8 cellular contexts compared by ENCODE assay signal in the genomic region with DNA sequence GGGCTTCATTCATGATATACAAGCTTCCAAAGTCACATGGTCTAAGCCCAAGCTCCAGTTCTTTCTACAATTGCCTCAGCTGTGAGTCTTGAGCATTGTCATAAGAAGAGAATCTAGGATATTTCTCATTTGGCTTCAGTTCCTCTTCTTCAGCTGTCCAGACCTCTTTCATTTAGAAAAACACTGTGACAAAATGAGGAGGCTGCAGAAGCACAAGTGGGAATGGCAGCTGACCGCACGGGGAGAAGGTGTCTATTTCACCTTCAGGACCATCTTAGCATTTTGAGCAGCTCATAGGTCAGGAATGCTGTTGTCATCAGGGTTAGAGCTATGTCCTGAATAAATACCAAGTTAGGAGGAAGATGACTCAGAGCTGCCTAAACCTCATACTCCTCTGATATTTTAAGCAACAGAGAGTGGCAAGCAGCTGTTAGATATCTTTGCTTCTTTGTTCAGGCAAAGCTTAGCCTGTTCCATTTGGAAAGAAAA.
A peak's percentile ranks its signal among the peaks of the same experiment; 100 is the strongest.
DNase-seq lines count a peak whose midpoint lies in the region; ATAC-seq, FAIRE-seq and TF ChIP-seq lines count a peak whose summit lies in the region.

No MANE protein-coding gene starts in this region.

- intact Hi-C loops in GM12878 (cut with micrococcal nuclease; ENCODE audit: unreplicated experiment): loop anchor here (2.0 kb wide), 1 partner anchor 390 kb away; the partner anchor contains the start of gene CITED2

- TF ChIP-seq POLR2A in NB4 (IDR thresholded peaks at IDR 0.05; ENCODE audit: extremely low read depth, insufficient read length) (no peak), GM12878 (IDR thresholded peaks at IDR 0.05; ENCODE audit: low read depth, low read length) (no peak)

- DNase-seq in NB4 (ENCODE audit: low read depth) (peak; percentile 88), GM12878 (ENCODE audit: low read depth, low spot score) (peak; percentile 66), inferior parietal cortex (ENCODE audit: extremely low spot score) (peak; percentile 76), DMS79 treated with DMSO at 0.1 percent for 48 hours (lab: John Stamatoyannopoulos, UW) (no peak)
- DNase-seq in activated effector memory CD4-positive, alpha-beta T cell treated with anti-CD3 and anti-CD28 coated beads, Interleukin-2, amount 50 U/mL, for 16 hours: no peak

- ATAC-seq in GM18519 (IDR thresholded peaks at IDR 0.05; ENCODE audit: low FRiP score, unreplicated experiment) (peak; percentile 89), HG02642 (IDR thresholded peaks at IDR 0.05; ENCODE audit: poor library complexity, unreplicated experiment) (peak; percentile 89), GM12878 (peak; percentile 84)

- H3K9ac ChIP-seq in GM12878 (ENCODE audit: control insufficient read depth, insufficient read depth, low read length): no peak overlapping the region

- TF ChIP-seq EP300 in GM12878 (IDR thresholded peaks at IDR 0.05; ENCODE audit: borderline replicate concordance in 1 of 2, control insufficient read depth in 1 of 2, low read depth in 2 of 2, low read length in 2 of 2): peak in 1 of 2 experiments; percentile 41; a peak in 1 of 4 replicates

- CTCF ChIA-PET in GM12878 (lab: Yijun Ruan, JAX): interaction anchor here (0.6 to 0.8 kb wide), 2 partner anchors 77 to 1143 kb away, joined by 3 read pairs; no protein-coding TSS in a partner anchor

- no TSS peak for BruUV-seq in GM12878 (replicated peaks; lab: Mats Ljungman, UMichigan)

- FAIRE-seq in GM12878 (lab: Jason Lieb, UNC): peak; percentile 89

- H3K9me3 ChIP-seq in GM12878 (replicated peaks; ENCODE audit: control insufficient read depth, insufficient read depth, low read length): no peaks in the 10 kb centered on the region

- no peaks in the 10 kb centered on the region for H3K27me3 ChIP-seq in GM12878 (replicated peaks in 1 of 2; ENCODE audit: control insufficient read depth in 2 of 2, insufficient read depth in 2 of 2, low read length in 1 of 2)

- POLR2A ChIA-PET in GM12878 (lab: Charles Lee): interaction anchor here (0.5 to 0.9 kb wide), 3 partner anchors 12 to 811 kb away, joined by 3 to 5 read pairs (median 3); partner anchors contain the start of gene CITED2

- peaks cover 45% of the 10 kb centered on the region for H3K4me1 Mint-ChIP-seq in stimulated activated naive CD8-positive, alpha-beta T cell treated with anti-CD3 and anti-CD28 coated beads, Interleukin-15, Interleukin-2, amounts not matched to agents 100 ng/mL and 50 ng/mL, for 24 hours (ENCODE audit: low read depth)

- RAD21 ChIA-PET in GM12878 (lab: Charles Lee; ENCODE audit: unreplicated experiment): interaction anchor here (0.6 to 1.9 kb wide), 12 partner anchors 37 to 1173 kb away, joined by 3 to 10 read pairs (median 3); partner anchors contain the start of gene CITED2

- SMC1A ChIA-PET in GM12878 (lab: Charles Lee; ENCODE audit: uncharacterized antibody, unreplicated experiment): interaction anchor here (0.8 to 2.6 kb wide), 17 partner anchors 8 to 400 kb away, joined by 3 to 13 read pairs (median 5); partner anchors contain the start of gene CITED2

- peak overlapping the region; percentile 73 for H2AFZ ChIP-seq in GM12878 (ENCODE audit: control insufficient read depth, low read depth, low read length)

- H3K36me3 ChIP-seq in GM12878 (ENCODE audit: control insufficient read depth in 2 of 2, insufficient read depth in 2 of 2, low read length in 1 of 2): no peaks in the 10 kb centered on the region

- H3K27ac Mint-ChIP-seq in stimulated activated naive CD8-positive, alpha-beta T cell treated with anti-CD3 and anti-CD28 coated beads, Interleukin-15, Interleukin-2, amounts not matched to agents 100 ng/mL and 50 ng/mL, for 24 hours: peak overlapping the region; percentile 77

- TF ChIP-seq RAD21 in GM12878 (IDR thresholded peaks at IDR 0.05; ENCODE audit: insufficient read depth, low read depth, low read length): no peak

- no peak overlapping the region for H3K4me3 ChIP-seq in NB4 (ENCODE audit: low read depth, low read length)
- H3K4me3 ChIP-seq in GM12878: no peak overlapping the region

- H3K27ac ChIP-seq in GM12878 (ENCODE audit: control insufficient read depth, insufficient read depth): peak overlapping the region; percentile 35

- no peaks in the 10 kb centered on the region for H3K79me2 ChIP-seq in GM12878 (ENCODE audit: control insufficient read depth, insufficient read depth, low read length)

- no peaks in the 10 kb centered on the region for H4K20me1 ChIP-seq in GM12878 (ENCODE audit: control insufficient read depth, insufficient read depth)

- peaks cover 3% of the 10 kb centered on the region for H3K9me3 Mint-ChIP-seq in stimulated activated naive CD8-positive, alpha-beta T cell treated with anti-CD3 and anti-CD28 coated beads, Interleukin-15, Interleukin-2, amounts not matched to agents 100 ng/mL and 50 ng/mL, for 24 hours

- no peaks in the 10 kb centered on the region for H3K27me3 Mint-ChIP-seq in stimulated activated naive CD8-positive, alpha-beta T cell treated with anti-CD3 and anti-CD28 coated beads, Interleukin-15, Interleukin-2, amounts not matched to agents 100 ng/mL and 50 ng/mL, for 24 hours

- peaks cover 9% of the 10 kb centered on the region; the same call in 1 of the 2 replicates for H3K4me1 ChIP-seq in GM12878 (ENCODE audit: control insufficient read depth, insufficient read depth, low read length)

- H3K4me2 ChIP-seq in GM12878 (ENCODE audit: control insufficient read depth, insufficient read depth): peak overlapping the region; percentile 36; the same call in 1 of the 2 replicates

- peak overlapping the region; percentile 41 for H3K4me3 Mint-ChIP-seq in stimulated activated naive CD8-positive, alpha-beta T cell treated with anti-CD3 and anti-CD28 coated beads, Interleukin-15, Interleukin-2, amounts not matched to agents 100 ng/mL and 50 ng/mL, for 24 hours

- no peaks in the 10 kb centered on the region for H3K36me3 Mint-ChIP-seq in stimulated activated naive CD8-positive, alpha-beta T cell treated with anti-CD3 and anti-CD28 coated beads, Interleukin-15, Interleukin-2, amounts not matched to agents 100 ng/mL and 50 ng/mL, for 24 hours (ENCODE audit: low read depth)

- in situ Hi-C loops in GM12878 (cut with MboI): no loop called here

- WGBS in GM12878 (ENCODE audit: insufficient coverage, insufficient replicate concordance, low lambda C conversion rate, missing lambda C conversion rate): 0% methylated on average over 2 of the region's 2 CpGs

- no peak for TF ChIP-seq CTCF in NB4 (IDR thresholded peaks at IDR 0.05; ENCODE audit: low read depth, low read length)
- TF ChIP-seq CTCF in GM12878 (IDR thresholded peaks at IDR 0.05 in 2 of 3, conservative IDR thresholded peaks at IDR 0.05 in 1 of 3; ENCODE audit: control insufficient read depth in 2 of 3, extremely low read depth in 1 of 3, insufficient read depth in 1 of 3, low read depth in 3 of 3, low read length in 3 of 3): no peak

TF ChIP-seq in GM12878, 131 proteins besides CTCF, POLR2A, EP300 and RAD21 (continues in another document):
- TF ChIP-seq MEF2A (IDR thresholded peaks at IDR 0.05; ENCODE audit: insufficient read depth, low read depth, low read length) (peak; percentile 72; the same call in 1 of the 2 replicates), NFIC (IDR thresholded peaks at IDR 0.05; ENCODE audit: low read depth, low read length) (peak; percentile 82; the same call in 1 of the 2 replicates), EED (IDR thresholded peaks at IDR 0.05; ENCODE audit: low read depth) (peak; percentile 86), TCF3 (IDR thresholded peaks at IDR 0.05; ENCODE audit: borderline replicate concordance, insufficient read depth, low read depth, low read length) (0 out of 2 replicates have a peak, but pooled peaks have one; percentile 10), BMI1 (IDR thresholded peaks at IDR 0.05; ENCODE audit: borderline replicate concordance) (peak; percentile 49; the same call in 1 of the 2 replicates), SMC3 (IDR thresholded peaks at IDR 0.05; ENCODE audit: borderline replicate concordance, low read length) (no peak), HCFC1 (IDR thresholded peaks at IDR 0.05; ENCODE audit: low read length) (no peak), IKZF2 (IDR thresholded peaks at IDR 0.05) (peak; percentile 93 to 94), FOXM1 (IDR thresholded peaks at IDR 0.05; ENCODE audit: low read depth, low read length) (peak; percentile 57; the same call in 1 of the 2 replicates), ELK1 (IDR thresholded peaks at IDR 0.05; ENCODE audit: low read depth, low read length) (no peak), GATAD2B (conservative IDR thresholded peaks at IDR 0.05; ENCODE audit: low read depth) (0 out of 2 replicates have a peak, but pooled peaks have one; percentile 44), IKZF1 (conservative IDR thresholded peaks at IDR 0.05) (peak; percentile 94), HDAC2 (IDR thresholded peaks at IDR 0.05) (no peak), CBX5 (IDR thresholded peaks at IDR 0.05; ENCODE audit: low read depth) (no peak), CREM (IDR thresholded peaks at IDR 0.05; ENCODE audit: low read depth) (0 out of 2 replicates have a peak, but pooled peaks have one; percentile 15)
- TF ChIP-seq, protein P1, sequence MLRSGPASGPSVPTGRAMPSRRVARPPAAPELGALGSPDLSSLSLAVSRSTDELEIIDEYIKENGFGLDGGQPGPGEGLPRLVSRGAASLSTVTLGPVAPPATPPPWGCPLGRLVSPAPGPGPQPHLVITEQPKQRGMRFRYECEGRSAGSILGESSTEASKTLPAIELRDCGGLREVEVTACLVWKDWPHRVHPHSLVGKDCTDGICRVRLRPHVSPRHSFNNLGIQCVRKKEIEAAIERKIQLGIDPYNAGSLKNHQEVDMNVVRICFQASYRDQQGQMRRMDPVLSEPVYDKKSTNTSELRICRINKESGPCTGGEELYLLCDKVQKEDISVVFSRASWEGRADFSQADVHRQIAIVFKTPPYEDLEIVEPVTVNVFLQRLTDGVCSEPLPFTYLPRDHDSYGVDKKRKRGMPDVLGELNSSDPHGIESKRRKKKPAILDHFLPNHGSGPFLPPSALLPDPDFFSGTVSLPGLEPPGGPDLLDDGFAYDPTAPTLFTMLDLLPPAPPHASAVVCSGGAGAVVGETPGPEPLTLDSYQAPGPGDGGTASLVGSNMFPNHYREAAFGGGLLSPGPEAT (IDR thresholded peaks at IDR 0.05; ENCODE audit: low read depth): peak; percentile 88

Comparison
In these comparisons a context has a peak if more than half of its experiments do, and no peak if none do; other contexts are left out.
1. DNase-seq: peak in NB4 (single experiment), GM12878 (single experiment) and inferior parietal cortex (single experiment); none in DMS79 treated with DMSO at 0.1 percent for 48 hours (single experiment) and activated effector memory CD4-positive, alpha-beta T cell treated with anti-CD3 and anti-CD28 coated beads, Interleukin-2, amount 50 U/mL, for 16 hours (single experiment).
2. Peak in every context shown above with its lines, with median percentiles within 50 percentile points of each other: ATAC-seq.